Comparison of ENCODE assay signal across 16 cellular contexts in the genomic region with DNA sequence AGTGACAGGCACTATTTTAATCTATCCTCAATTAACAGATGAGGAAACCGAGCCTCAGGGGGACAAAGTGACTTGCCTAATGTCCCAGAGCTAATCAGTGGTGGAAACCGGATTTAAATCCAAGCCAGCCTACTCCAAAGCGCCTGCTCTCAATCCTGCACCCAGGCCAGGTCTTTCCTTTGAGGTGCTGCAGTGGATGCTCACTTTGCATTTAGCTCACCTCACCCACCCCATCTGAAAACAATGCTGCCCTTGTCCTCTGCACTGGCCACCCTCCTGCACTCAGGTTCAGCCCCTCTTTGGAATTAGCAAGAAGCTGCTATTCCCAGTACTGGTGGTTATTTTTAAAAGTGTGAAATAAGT. TPM values are rescaled to one million over a fixed set of nuclear protein-coding genes. Genes with fewer than 3 reads are reported as not detected.
"Had no signal": no experiment of that assay in that cellular context is flagged by ENCODE, and none has a peak within 500 bp of the region (broad histone marks: within the 10 kb centered on the region; RNA-seq: fewer than 3 reads in every experiment).

No MANE protein-coding gene starts in this region.

- ATAC-seq: activated CD4-positive, CD25-positive, alpha-beta regulatory T cell treated with anti-CD3 and anti-CD28 coated beads, Interleukin-2, amount 50 U/mL, for 24 hours; mucosa of descending colon; naive thymus-derived CD8-positive, alpha-beta T cell; psoas muscle; stimulated activated naive B cell treated with anti-CD40 and anti-IgM and Interleukin-4, amounts not matched to agents 10 μg/mL and 1 μg/mL and 100 μg/mL, for 72 hours had no signal

- H3K9me3 Mint-ChIP-seq: naive thymus-derived CD8-positive, alpha-beta T cell; stimulated activated naive B cell treated with anti-CD40 and anti-IgM and Interleukin-4, amounts not matched to agents 10 μg/mL and 1 μg/mL and 100 μg/mL, for 72 hours had no signal

- H3K27ac ChIP-seq: psoas muscle, tibial nerve, vagina had no signal

- H3K27me3 ChIP-seq: tibial nerve, vagina had no signal

- H3K27me3 Mint-ChIP-seq: stimulated activated naive B cell treated with anti-CD40 and anti-IgM and Interleukin-4, amounts not matched to agents 10 μg/mL and 1 μg/mL and 100 μg/mL, for 72 hours had no signal

- H3K4me3 ChIP-seq: mucosa of descending colon, psoas muscle, tibial nerve, vagina had no signal

- H3K9me3 ChIP-seq: mucosa of descending colon, psoas muscle, tibial nerve, vagina had no signal

- DNase-seq: activated CD4-positive, alpha-beta T cell treated with anti-CD3 and anti-CD28 coated beads, Interleukin-2, amount 50 U/mL, for 1 hour; activated CD8-positive, alpha-beta memory T cell treated with anti-CD3 and anti-CD28 coated beads, Interleukin-2, amount 50 U/mL, for 48 hours; activated effector memory CD4-positive, alpha-beta T cell treated with anti-CD3 and anti-CD28 coated beads, Interleukin-2, amount 50 U/mL, for 16 hours; activated naive CD4-positive, alpha-beta T cell treated with anti-CD3 and anti-CD28 coated beads, Interleukin-2, amount 50 U/mL, for 16 hours; activated T-cell treated with anti-CD3 and anti-CD28 coated beads, Interleukin-2, amount 50 U/mL, for 48 hours; glutamatergic neuron; mesenchymal stem cell; mucosa of descending colon; psoas muscle; stimulated activated naive B cell treated with anti-CD40 and anti-IgM and Interleukin-4, amounts not matched to agents 10 μg/mL and 1 μg/mL and 100 μg/mL, for 72 hours; T1000 had no signal

- H3K27ac Mint-ChIP-seq: naive thymus-derived CD8-positive, alpha-beta T cell; stimulated activated naive B cell treated with anti-CD40 and anti-IgM and Interleukin-4, amounts not matched to agents 10 μg/mL and 1 μg/mL and 100 μg/mL, for 72 hours had no signal

- H3K4me3 Mint-ChIP-seq: naive thymus-derived CD8-positive, alpha-beta T cell; stimulated activated naive B cell treated with anti-CD40 and anti-IgM and Interleukin-4, amounts not matched to agents 10 μg/mL and 1 μg/mL and 100 μg/mL, for 72 hours had no signal

RNA-seq across cellular contexts. Expression of a gene that starts 16.0 kb away (rescaled TPM):
- total RNA-seq: naive thymus-derived CD8-positive, alpha-beta T cell; T-helper 1 cell treated with Interleukin-12 subunit alpha and Interleukin-12 subunit beta and Interleukin-4 antibody, amounts not matched to agents 30 ng/mL and 1 ng/mL, for 36 hours had no signal
- polyA plus RNA-seq: naive thymus-derived CD8-positive, alpha-beta T cell had no signal
